Comparison of ENCODE assay signal across 8 cellular contexts in the genomic region with DNA sequence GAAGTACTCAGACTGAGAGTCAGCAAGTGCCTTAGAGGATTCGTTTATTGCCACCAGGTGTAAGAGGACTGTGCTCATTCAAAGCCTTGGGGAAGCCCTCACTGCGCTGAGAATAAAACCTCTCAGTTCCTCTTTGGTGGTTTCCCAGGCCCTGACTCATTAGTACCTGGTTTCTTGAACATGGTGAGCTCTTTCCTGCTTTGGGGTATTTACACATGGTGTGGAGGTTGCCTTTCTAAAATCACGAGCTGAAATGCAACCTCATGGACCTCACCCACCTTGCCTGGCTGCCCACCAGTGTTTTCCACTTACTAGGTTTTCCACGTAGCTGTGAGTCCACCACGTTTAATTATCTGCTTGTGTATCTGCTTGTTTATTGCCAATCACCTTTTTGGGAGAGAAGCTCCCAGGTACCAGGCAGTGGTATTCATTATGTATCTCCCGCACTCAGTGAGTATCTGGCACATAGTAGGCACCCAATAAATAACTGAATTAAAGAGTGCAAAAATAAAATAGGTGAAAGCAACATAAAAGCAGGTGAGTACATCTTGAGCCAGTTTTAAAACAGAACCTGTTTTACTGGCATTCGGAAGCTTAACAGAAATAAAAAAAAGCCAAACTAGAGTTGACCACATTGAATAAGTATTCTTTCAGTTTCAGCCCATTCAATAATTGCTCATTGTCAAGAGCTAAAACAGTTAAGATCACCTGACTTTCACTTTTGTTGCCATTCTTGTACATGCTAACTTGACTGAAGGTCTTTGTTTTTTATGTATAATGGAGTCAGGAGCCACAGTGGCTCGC.
DNase-seq lines count a peak whose midpoint lies in the region; ATAC-seq, FAIRE-seq and TF ChIP-seq lines count a peak whose summit lies in the region.

No MANE protein-coding gene starts in this region.

- 0 out of 2 replicates have a peak, but pooled peaks have one; percentile 15 for TF ChIP-seq RAD21 in GM12878 (IDR thresholded peaks at IDR 0.05; ENCODE audit: insufficient read depth, low read depth, low read length)

- TF ChIP-seq CTCF in KMS-11 (conservative IDR thresholded peaks at IDR 0.05; ENCODE audit: low read depth, low read length) (no peak), GM12878 (IDR thresholded peaks at IDR 0.05 in 2 of 3, conservative IDR thresholded peaks at IDR 0.05 in 1 of 3; ENCODE audit: control insufficient read depth in 2 of 3, extremely low read depth in 1 of 3, insufficient read depth in 1 of 3, low read depth in 3 of 3, low read length in 3 of 3) (0 out of 6 replicates have a peak, but pooled peaks of 1 of the 3 experiments have one; percentile 4), right atrium auricular region (IDR thresholded peaks at IDR 0.05) (no peak)

- in situ Hi-C loops in GM12878 (cut with MboI) = loop anchor here (5.0 to 25.0 kb wide), 3 partner anchors 965 to 2000 kb away; no protein-coding TSS in a partner anchor

- TF ChIP-seq EP300 in GM12878 (IDR thresholded peaks at IDR 0.05; ENCODE audit: borderline replicate concordance in 1 of 2, control insufficient read depth in 1 of 2, low read depth in 2 of 2, low read length in 2 of 2) = peak; percentile 99

- H4K20me1 ChIP-seq in KMS-11 (ENCODE audit: insufficient read depth) = no peaks in the 10 kb centered on the region
- H4K20me1 ChIP-seq in GM12878 (ENCODE audit: control insufficient read depth, insufficient read depth) = no peaks in the 10 kb centered on the region

- H3K9ac ChIP-seq in KMS-11 = no peak overlapping the region
- no peak overlapping the region; the same call in 1 of the 2 replicates for H3K9ac ChIP-seq in GM12878 (ENCODE audit: control insufficient read depth, insufficient read depth, low read length)

- H3K4me3 ChIP-seq in KMS-11 (IDR thresholded peaks at IDR 0.05; ENCODE audit: insufficient read depth, low read depth, low read length) = no peak overlapping the region
- H3K4me3 ChIP-seq in GM12878 = peak overlapping the region; percentile 62
- no peak overlapping the region for H3K4me3 ChIP-seq in right atrium auricular region

- H3K4me1 ChIP-seq in KMS-11 (ENCODE audit: low read depth, poor library complexity, severe bottlenecking) (peaks cover 29% of the 10 kb centered on the region), GM12878 (ENCODE audit: control insufficient read depth, insufficient read depth, low read length) (peaks cover 29% of the 10 kb centered on the region), right atrium auricular region (no peaks in the 10 kb centered on the region)

- peak; percentile 82 for ATAC-seq in GM18517 (IDR thresholded peaks at IDR 0.05; ENCODE audit: unreplicated experiment)
- ATAC-seq in GM21717 (IDR thresholded peaks at IDR 0.05; ENCODE audit: unreplicated experiment) = peak; percentile 80
- ATAC-seq in GM12878 = peak; percentile 84

- H3K9me3 ChIP-seq in GM12878 (replicated peaks; ENCODE audit: control insufficient read depth, insufficient read depth, low read length) (no peaks in the 10 kb centered on the region), right atrium auricular region (no peaks in the 10 kb centered on the region)

- H3K36me3 ChIP-seq in KMS-11 (ENCODE audit: insufficient read depth) = no peaks in the 10 kb centered on the region
- no peaks in the 10 kb centered on the region for H3K36me3 ChIP-seq in GM12878 (ENCODE audit: control insufficient read depth in 2 of 2, insufficient read depth in 2 of 2, low read length in 1 of 2)
- H3K36me3 ChIP-seq in right atrium auricular region = no peaks in the 10 kb centered on the region

- 1% methylated on average over 8 of the region's 8 CpGs for WGBS in GM12878 (ENCODE audit: insufficient coverage, insufficient replicate concordance, low lambda C conversion rate, missing lambda C conversion rate)

- H3K27ac ChIP-seq in KMS-11 (peak overlapping the region; percentile 58; the same call in 1 of the 2 replicates), GM12878 (ENCODE audit: control insufficient read depth, insufficient read depth) (peak overlapping the region; percentile 86), right atrium auricular region (no peak overlapping the region)

- BruUV-seq in GM12878 (replicated peaks; lab: Mats Ljungman, UMichigan) = no TSS peak

- FAIRE-seq in GM12878 (lab: Jason Lieb, UNC) = peak; percentile 99

- SMC1A ChIA-PET in GM12878 (lab: Charles Lee; ENCODE audit: uncharacterized antibody, unreplicated experiment) = interaction anchor here (0.5 to 6.7 kb wide), 18 partner anchors 11 to 157 kb away, joined by 3 to 55 read pairs (median 4); no protein-coding TSS in a partner anchor

- RAD21 ChIA-PET in GM12878 (lab: Charles Lee; ENCODE audit: unreplicated experiment) = interaction anchor here (0.6 to 3.0 kb wide), 24 partner anchors 9 to 1210 kb away, joined by 3 to 35 read pairs (median 3); no protein-coding TSS in a partner anchor

- TF ChIP-seq POLR2A in GM12878 (IDR thresholded peaks at IDR 0.05; ENCODE audit: low read depth, low read length) = no peak

- CTCF ChIA-PET in GM12878 (lab: Yijun Ruan, JAX) = interaction anchor here (0.7 to 2.9 kb wide), 3 partner anchors 17 to 37 kb away, joined by 3 to 17 read pairs (median 3); no protein-coding TSS in a partner anchor

- H2AFZ ChIP-seq in KMS-11 (ENCODE audit: low read depth) (no peak overlapping the region), GM12878 (ENCODE audit: control insufficient read depth, low read depth, low read length) (no peak overlapping the region)

- H3K79me2 ChIP-seq in KMS-11 (ENCODE audit: insufficient read depth, low read depth) (no peaks in the 10 kb centered on the region), GM12878 (ENCODE audit: control insufficient read depth, insufficient read depth, low read length) (no peaks in the 10 kb centered on the region)

- H3K27me3 ChIP-seq in KMS-11 (ENCODE audit: insufficient read depth, low read depth) (peaks cover 4% of the 10 kb centered on the region; the same call in 1 of the 2 replicates), GM12878 (replicated peaks in 1 of 2; ENCODE audit: control insufficient read depth in 2 of 2, insufficient read depth in 2 of 2, low read length in 1 of 2) (no peaks in the 10 kb centered on the region), right atrium auricular region (no peaks in the 10 kb centered on the region)

- POLR2A ChIA-PET in GM12878 (lab: Charles Lee) = interaction anchor here (0.6 to 1.5 kb wide), 3 partner anchors 9 to 41 kb away, joined by 4 read pairs; no protein-coding TSS in a partner anchor

- H3K4me2 ChIP-seq in KMS-11 = peak overlapping the region; percentile 89
- peak overlapping the region; percentile 82 for H3K4me2 ChIP-seq in GM12878 (ENCODE audit: control insufficient read depth, insufficient read depth)

- DNase-seq in GM12878 (ENCODE audit: low read depth, low spot score) (peak; percentile 98), right atrium auricular region (ENCODE audit: low spot score) (no peak), ureter (ENCODE audit: low spot score) (no peak), NCI-H226 (no peak), NCI-H82 (lab: John Stamatoyannopoulos, UW) (no peak)

- intact Hi-C loops in GM12878 (cut with micrococcal nuclease; ENCODE audit: unreplicated experiment) = loop anchor here (2.0 to 10.0 kb wide), 6 partner anchors 70 to 1392 kb away; partner anchors contain the start of genes ABHD13, IRS2 and LIG4

TF ChIP-seq in GM12878, 131 proteins besides CTCF, POLR2A, EP300 and RAD21 (continues in another document):
- TF ChIP-seq NR2F1 (conservative IDR thresholded peaks at IDR 0.05) (peak; percentile 83), NBN (IDR thresholded peaks at IDR 0.05) (peak; percentile 95), NFXL1 (IDR thresholded peaks at IDR 0.05; ENCODE audit: borderline replicate concordance) (no peak), TARDBP (IDR thresholded peaks at IDR 0.05; ENCODE audit: borderline replicate concordance) (no peak), MYB (IDR thresholded peaks at IDR 0.05; ENCODE audit: borderline replicate concordance, low read depth, low read length) (peak; percentile 92), CBX3 (IDR thresholded peaks at IDR 0.05; ENCODE audit: borderline replicate concordance, low read depth) (no peak), BCLAF1 (IDR thresholded peaks at IDR 0.05) (no peak)
- TF ChIP-seq, protein P1, sequence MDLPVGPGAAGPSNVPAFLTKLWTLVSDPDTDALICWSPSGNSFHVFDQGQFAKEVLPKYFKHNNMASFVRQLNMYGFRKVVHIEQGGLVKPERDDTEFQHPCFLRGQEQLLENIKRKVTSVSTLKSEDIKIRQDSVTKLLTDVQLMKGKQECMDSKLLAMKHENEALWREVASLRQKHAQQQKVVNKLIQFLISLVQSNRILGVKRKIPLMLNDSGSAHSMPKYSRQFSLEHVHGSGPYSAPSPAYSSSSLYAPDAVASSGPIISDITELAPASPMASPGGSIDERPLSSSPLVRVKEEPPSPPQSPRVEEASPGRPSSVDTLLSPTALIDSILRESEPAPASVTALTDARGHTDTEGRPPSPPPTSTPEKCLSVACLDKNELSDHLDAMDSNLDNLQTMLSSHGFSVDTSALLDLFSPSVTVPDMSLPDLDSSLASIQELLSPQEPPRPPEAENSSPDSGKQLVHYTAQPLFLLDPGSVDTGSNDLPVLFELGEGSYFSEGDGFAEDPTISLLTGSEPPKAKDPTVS (IDR thresholded peaks at IDR 0.05; ENCODE audit: low read depth, low read length) = no peak

Comparison
In these comparisons a context has a peak if more than half of its experiments do, and no peak if none do; other contexts are left out.
1. H3K27ac ChIP-seq: peak in KMS-11 (single experiment) and GM12878 (single experiment); none in right atrium auricular region (0 of 2).
2. Peak in every context shown above with its lines, with median percentiles within 50 percentile points of each other: ATAC-seq.